1 cellular context compared by ENCODE assay signal in the genomic region with DNA sequence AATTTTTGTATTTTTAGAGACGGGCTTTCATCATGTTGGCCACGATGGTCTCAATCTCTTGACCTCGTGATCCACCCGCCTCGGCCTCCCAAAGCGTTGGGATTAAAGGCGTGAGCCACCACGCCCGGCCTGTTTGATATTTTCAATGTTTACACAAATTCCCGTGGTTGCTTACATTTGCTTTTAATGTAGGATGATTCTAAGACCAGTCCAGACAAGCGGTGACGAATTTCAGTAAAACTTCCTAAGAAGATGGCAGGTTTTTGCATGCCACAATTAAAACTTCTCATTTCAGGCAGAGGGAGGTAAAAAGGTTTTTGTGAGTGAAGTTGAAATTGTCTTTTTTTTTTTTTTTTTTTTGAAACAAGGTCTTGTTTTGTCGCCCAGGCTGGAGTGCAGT.
TF ChIP-seq lines count a peak whose summit lies in the region.

No MANE protein-coding gene starts in this region.

TF ChIP-seq in GM23338, 12 proteins besides CTCF, POLR2A, EP300 and RAD21 (continued from another document):
- TF ChIP-seq, protein P1, sequence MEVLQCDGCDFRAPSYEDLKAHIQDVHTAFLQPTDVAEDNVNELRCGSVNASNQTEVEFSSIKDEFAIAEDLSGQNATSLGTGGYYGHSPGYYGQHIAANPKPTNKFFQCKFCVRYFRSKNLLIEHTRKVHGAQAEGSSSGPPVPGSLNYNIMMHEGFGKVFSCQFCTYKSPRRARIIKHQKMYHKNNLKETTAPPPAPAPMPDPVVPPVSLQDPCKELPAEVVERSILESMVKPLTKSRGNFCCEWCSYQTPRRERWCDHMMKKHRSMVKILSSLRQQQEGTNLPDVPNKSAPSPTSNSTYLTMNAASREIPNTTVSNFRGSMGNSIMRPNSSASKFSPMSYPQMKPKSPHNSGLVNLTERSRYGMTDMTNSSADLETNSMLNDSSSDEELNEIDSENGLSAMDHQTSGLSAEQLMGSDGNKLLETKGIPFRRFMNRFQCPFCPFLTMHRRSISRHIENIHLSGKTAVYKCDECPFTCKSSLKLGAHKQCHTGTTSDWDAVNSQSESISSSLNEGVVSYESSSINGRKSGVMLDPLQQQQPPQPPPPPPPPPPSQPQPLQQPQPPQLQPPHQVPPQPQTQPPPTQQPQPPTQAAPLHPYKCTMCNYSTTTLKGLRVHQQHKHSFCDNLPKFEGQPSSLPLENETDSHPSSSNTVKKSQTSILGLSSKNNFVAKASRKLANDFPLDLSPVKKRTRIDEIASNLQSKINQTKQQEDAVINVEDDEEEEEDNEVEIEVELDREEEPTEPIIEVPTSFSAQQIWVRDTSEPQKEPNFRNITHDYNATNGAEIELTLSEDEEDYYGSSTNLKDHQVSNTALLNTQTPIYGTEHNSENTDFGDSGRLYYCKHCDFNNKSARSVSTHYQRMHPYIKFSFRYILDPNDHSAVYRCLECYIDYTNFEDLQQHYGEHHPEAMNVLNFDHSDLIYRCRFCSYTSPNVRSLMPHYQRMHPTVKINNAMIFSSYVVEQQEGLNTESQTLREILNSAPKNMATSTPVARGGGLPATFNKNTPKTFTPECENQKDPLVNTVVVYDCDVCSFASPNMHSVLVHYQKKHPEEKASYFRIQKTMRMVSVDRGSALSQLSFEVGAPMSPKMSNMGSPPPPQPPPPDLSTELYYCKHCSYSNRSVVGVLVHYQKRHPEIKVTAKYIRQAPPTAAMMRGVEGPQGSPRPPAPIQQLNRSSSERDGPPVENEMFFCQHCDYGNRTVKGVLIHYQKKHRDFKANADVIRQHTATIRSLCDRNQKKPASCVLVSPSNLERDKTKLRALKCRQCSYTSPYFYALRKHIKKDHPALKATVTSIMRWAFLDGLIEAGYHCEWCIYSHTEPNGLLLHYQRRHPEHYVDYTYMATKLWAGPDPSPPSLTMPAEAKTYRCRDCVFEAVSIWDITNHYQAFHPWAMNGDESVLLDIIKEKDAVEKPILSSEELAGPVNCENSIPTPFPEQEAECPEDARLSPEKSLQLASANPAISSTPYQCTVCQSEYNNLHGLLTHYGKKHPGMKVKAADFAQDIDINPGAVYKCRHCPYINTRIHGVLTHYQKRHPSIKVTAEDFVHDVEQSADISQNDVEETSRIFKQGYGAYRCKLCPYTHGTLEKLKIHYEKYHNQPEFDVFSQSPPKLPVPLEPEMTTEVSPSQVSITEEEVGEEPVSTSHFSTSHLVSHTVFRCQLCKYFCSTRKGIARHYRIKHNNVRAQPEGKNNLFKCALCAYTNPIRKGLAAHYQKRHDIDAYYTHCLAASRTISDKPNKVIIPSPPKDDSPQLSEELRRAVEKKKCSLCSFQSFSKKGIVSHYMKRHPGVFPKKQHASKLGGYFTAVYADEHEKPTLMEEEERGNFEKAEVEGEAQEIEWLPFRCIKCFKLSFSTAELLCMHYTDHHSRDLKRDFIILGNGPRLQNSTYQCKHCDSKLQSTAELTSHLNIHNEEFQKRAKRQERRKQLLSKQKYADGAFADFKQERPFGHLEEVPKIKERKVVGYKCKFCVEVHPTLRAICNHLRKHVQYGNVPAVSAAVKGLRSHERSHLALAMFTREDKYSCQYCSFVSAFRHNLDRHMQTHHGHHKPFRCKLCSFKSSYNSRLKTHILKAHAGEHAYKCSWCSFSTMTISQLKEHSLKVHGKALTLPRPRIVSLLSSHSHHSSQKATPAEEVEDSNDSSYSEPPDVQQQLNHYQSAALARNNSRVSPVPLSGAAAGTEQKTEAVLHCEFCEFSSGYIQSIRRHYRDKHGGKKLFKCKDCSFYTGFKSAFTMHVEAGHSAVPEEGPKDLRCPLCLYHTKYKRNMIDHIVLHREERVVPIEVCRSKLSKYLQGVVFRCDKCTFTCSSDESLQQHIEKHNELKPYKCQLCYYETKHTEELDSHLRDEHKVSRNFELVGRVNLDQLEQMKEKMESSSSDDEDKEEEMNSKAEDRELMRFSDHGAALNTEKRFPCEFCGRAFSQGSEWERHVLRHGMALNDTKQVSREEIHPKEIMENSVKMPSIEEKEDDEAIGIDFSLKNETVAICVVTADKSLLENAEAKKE (CRISPR knock-in tag; IDR thresholded peaks at IDR 0.05): no peak
- TF ChIP-seq ZNF114 (CRISPR knock-in tag; IDR thresholded peaks at IDR 0.05): no peak
- TF ChIP-seq CREB1 (CRISPR knock-in tag; IDR thresholded peaks at IDR 0.05; ENCODE audit: low read depth): no peak
